Comparison of ENCODE assay signal across 14 cellular contexts in genomic region chr14:92676448-92677086, GRCh38.
A peak's percentile ranks its signal among the peaks of the same experiment; 100 is the strongest.
DNase-seq lines count a peak whose midpoint lies in the region; ATAC-seq, FAIRE-seq and TF ChIP-seq lines count a peak whose summit lies in the region.
"Had no signal": no experiment of that assay in that cellular context is flagged by ENCODE, and none has a peak within 500 bp of the region (broad histone marks: within the 10 kb centered on the region; RNA-seq: fewer than 3 reads in every experiment).

No MANE protein-coding gene starts in this region.

- H3K4me3 ChIP-seq in BE2C (ENCODE audit: low read depth, low read length), result no peak overlapping the region
- H3K4me3 ChIP-seq: HAP-1, stomach had no signal

- H3K36me3 Mint-ChIP-seq in CD4-positive, alpha-beta T cell (ENCODE audit: low read depth), result peaks cover 97% of the 10 kb centered on the region
- peaks cover 23% of the 10 kb centered on the region for H3K36me3 Mint-ChIP-seq in activated naive CD4-positive, alpha-beta T cell treated with anti-CD3 and anti-CD28 coated beads, Interleukin-2, amount 50 U/mL, for 24 hours
- peaks cover 29% of the 10 kb centered on the region for H3K36me3 Mint-ChIP-seq in natural killer cell treated with Interleukin-12 subunit alpha and Interleukin-12 subunit beta and Interleukin-15 and Interleukin-18, amount 100 ng/mL, for 72 hours

- intact Hi-C loops in CD4-positive, alpha-beta T cell (cut with DNase I, micrococcal nuclease), result no loop called here

- H3K27me3 ChIP-seq in CD4-positive, alpha-beta T cell (ENCODE audit: control insufficient read depth, insufficient read depth, low read length), result no peaks in the 10 kb centered on the region
- H3K27me3 ChIP-seq in BE2C, result no peaks in the 10 kb centered on the region
- H3K27me3 ChIP-seq: stomach had no signal

- TF ChIP-seq CTCF in CD4-positive, alpha-beta T cell (IDR thresholded peaks at IDR 0.05), result no peak
- TF ChIP-seq CTCF in BE2C (IDR thresholded peaks at IDR 0.05; ENCODE audit: low read depth, low read length), result no peak

- no peaks in the 10 kb centered on the region for H3K27me3 Mint-ChIP-seq in CD4-positive, alpha-beta T cell
- no peaks in the 10 kb centered on the region for H3K27me3 Mint-ChIP-seq in activated naive CD4-positive, alpha-beta T cell treated with anti-CD3 and anti-CD28 coated beads, Interleukin-2, amount 50 U/mL, for 24 hours
- no peaks in the 10 kb centered on the region for H3K27me3 Mint-ChIP-seq in natural killer cell treated with Interleukin-12 subunit alpha and Interleukin-12 subunit beta and Interleukin-15 and Interleukin-18, amount 100 ng/mL, for 72 hours

- peaks cover 51% of the 10 kb centered on the region for H3K4me1 Mint-ChIP-seq in CD4-positive, alpha-beta T cell (ENCODE audit: low read depth)
- peaks cover 64% of the 10 kb centered on the region for H3K4me1 Mint-ChIP-seq in activated naive CD4-positive, alpha-beta T cell treated with anti-CD3 and anti-CD28 coated beads, Interleukin-2, amount 50 U/mL, for 24 hours
- peaks cover 53 to 66% of the 10 kb centered on the region in 2 donors for H3K4me1 Mint-ChIP-seq in natural killer cell treated with Interleukin-12 subunit alpha and Interleukin-12 subunit beta and Interleukin-15 and Interleukin-18, amount 100 ng/mL, for 72 hours (ENCODE audit: low read depth in 2 of 2)

- no peak for FAIRE-seq in GM12892 (lab: Jason Lieb, UNC)

- 0 out of 2 replicates have a peak, but pooled peaks have one; percentile 15 for TF ChIP-seq POLR2A in GM12892 (IDR thresholded peaks at IDR 0.05; ENCODE audit: low read depth, low read length)

- ATAC-seq in CD4-positive, alpha-beta T cell (ENCODE audit: poor library complexity), result no peak
- no peak for ATAC-seq in natural killer cell treated with Interleukin-12 subunit alpha and Interleukin-12 subunit beta and Interleukin-15 and Interleukin-18, amount 100 ng/mL, for 72 hours
- ATAC-seq in GM19328 (IDR thresholded peaks at IDR 0.05; ENCODE audit: unreplicated experiment), result no peak

- POLR2A ChIA-PET in CD4-positive, alpha-beta T cell (lab: Charles Lee), result interaction anchor here (0.8 kb wide), 1 partner anchor 24 kb away, joined by 3 read pairs; no protein-coding TSS in a partner anchor

- CTCF ChIA-PET in CD4-positive, alpha-beta T cell (lab: Charles Lee), result interaction anchor here (0.9 kb wide), 1 partner anchor 9 kb away, joined by 4 read pairs; no protein-coding TSS in a partner anchor

- no peaks in the 10 kb centered on the region for H3K9me3 Mint-ChIP-seq in CD4-positive, alpha-beta T cell
- no peaks in the 10 kb centered on the region for H3K9me3 Mint-ChIP-seq in activated naive CD4-positive, alpha-beta T cell treated with anti-CD3 and anti-CD28 coated beads, Interleukin-2, amount 50 U/mL, for 24 hours
- no peaks in the 10 kb centered on the region for H3K9me3 Mint-ChIP-seq in natural killer cell treated with Interleukin-12 subunit alpha and Interleukin-12 subunit beta and Interleukin-15 and Interleukin-18, amount 100 ng/mL, for 72 hours

- H3K4me1 ChIP-seq in BE2C, result no peaks in the 10 kb centered on the region
- H3K4me1 ChIP-seq: HAP-1 had no signal

- H3K4me3 Mint-ChIP-seq in CD4-positive, alpha-beta T cell, result no peak overlapping the region
- no peak overlapping the region for H3K4me3 Mint-ChIP-seq in activated naive CD4-positive, alpha-beta T cell treated with anti-CD3 and anti-CD28 coated beads, Interleukin-2, amount 50 U/mL, for 24 hours
- no peak overlapping the region for H3K4me3 Mint-ChIP-seq in natural killer cell treated with Interleukin-12 subunit alpha and Interleukin-12 subunit beta and Interleukin-15 and Interleukin-18, amount 100 ng/mL, for 72 hours

- peak in 1 of 10 experiments; percentile 27 for DNase-seq in CD4-positive, alpha-beta T cell
- DNase-seq in GM12892 (ENCODE audit: insufficient read length) (no peak), cerebellar cortex (ENCODE audit: low spot score) (no peak), BE2C (no peak), OCI-M2 (lab: John Stamatoyannopoulos, UW; ENCODE audit: unreplicated experiment) (no peak)
- no peak for DNase-seq in natural killer cell treated with Interleukin-12 subunit alpha and Interleukin-12 subunit beta and Interleukin-15 and Interleukin-18, amount 100 ng/mL, for 72 hours (ENCODE audit: low spot score)
- DNase-seq: NCI-H2081 treated with DMSO at 0.1 percent for 48 hours, NCI-H774, stomach, T-helper 9 cell had no signal

- H3K9me3 ChIP-seq in CD4-positive, alpha-beta T cell (ENCODE audit: control insufficient read depth, low read length), result no peaks in the 10 kb centered on the region
- H3K9me3 ChIP-seq in BE2C, result 0 out of 2 replicates have a peak, but pooled peaks cover 2% of the 10 kb centered on the region
- H3K9me3 ChIP-seq: HAP-1, stomach had no signal

- H3K27ac ChIP-seq in CD4-positive, alpha-beta T cell (ENCODE audit: low read depth, low read length), result peak overlapping the region; percentile 33
- H3K27ac ChIP-seq: RWPE1 had no signal

- peak overlapping the region; percentile 73 for H3K27ac Mint-ChIP-seq in CD4-positive, alpha-beta T cell
- H3K27ac Mint-ChIP-seq in activated naive CD4-positive, alpha-beta T cell treated with anti-CD3 and anti-CD28 coated beads, Interleukin-2, amount 50 U/mL, for 24 hours, result peak overlapping the region; percentile 92
- peak overlapping the region; percentile 57 to 86 for H3K27ac Mint-ChIP-seq in natural killer cell treated with Interleukin-12 subunit alpha and Interleukin-12 subunit beta and Interleukin-15 and Interleukin-18, amount 100 ng/mL, for 72 hours

- H3K36me3 ChIP-seq in BE2C, result no peaks in the 10 kb centered on the region
- H3K36me3 ChIP-seq: HAP-1 had no signal
